Comparison of ENCODE assay signal across 28 cellular contexts in genomic region chr5:119527346-119527745, GRCh38.
DNase-seq lines count a peak whose midpoint lies in the region; ATAC-seq, FAIRE-seq and TF ChIP-seq lines count a peak whose summit lies in the region.
"Had no signal": no experiment of that assay in that cellular context is flagged by ENCODE, and none has a peak within 500 bp of the region (broad histone marks: within the 10 kb centered on the region; RNA-seq: fewer than 3 reads in every experiment).

No MANE protein-coding gene starts in this region.

- no peak for FAIRE-seq in keratinocyte (lab: Jason Lieb, UNC)

- H2AFZ ChIP-seq in keratinocyte (ENCODE audit: control insufficient read depth, low read length): no peak overlapping the region
- H2AFZ ChIP-seq: hepatocyte had no signal

- TF ChIP-seq CTCF in epithelial cell of esophagus (IDR thresholded peaks at IDR 0.05; ENCODE audit: insufficient read depth, low read depth, low read length, missing control alignments) (no peak), keratinocyte (optimal IDR thresholded peaks at IDR 0.05 in 1 of 3, IDR thresholded peaks at IDR 0.05 in 1 of 3, conservative IDR thresholded peaks at IDR 0.05 in 1 of 3; ENCODE audit: extremely low read depth in 1 of 3, insufficient read depth in 2 of 3, low read length in 3 of 3) (no peak)

- no peak overlapping the region for H3K27ac ChIP-seq in keratinocyte (ENCODE audit: control insufficient read depth, insufficient read depth, low read length)
- H3K27ac ChIP-seq: hepatocyte, SJSA1, upper lobe of right lung had no signal

- dilution Hi-C loops in keratinocyte (cut with MboI; ENCODE audit: extremely low pct_ligation_motif_present, low sequenced_read_pairs): no loop called here

- peak overlapping the region; percentile 14 for H3K4me2 ChIP-seq in keratinocyte (ENCODE audit: control insufficient read depth, extremely low read depth, insufficient read depth, low read depth, low read length)
- H3K4me2 ChIP-seq: hepatocyte, smooth muscle cell had no signal

- no peaks in the 10 kb centered on the region for H3K79me2 ChIP-seq in keratinocyte (ENCODE audit: control insufficient read depth, insufficient read depth, low read length)
- H3K79me2 ChIP-seq: hepatocyte had no signal

- no peaks in the 10 kb centered on the region for H3K27me3 ChIP-seq in keratinocyte (ENCODE audit: control insufficient read depth, extremely low read depth, insufficient read depth, low read length)
- H3K27me3 ChIP-seq: hepatocyte, SJSA1, upper lobe of right lung had no signal

- no peak overlapping the region for H3K9ac ChIP-seq in keratinocyte (ENCODE audit: control insufficient read depth, extremely low read depth, insufficient read depth, low read length)

- H3K36me3 ChIP-seq in keratinocyte (ENCODE audit: control insufficient read depth in 2 of 2, extremely low read depth in 1 of 2, insufficient read depth in 2 of 2, low read length in 2 of 2): peaks cover 0 to 3% of the 10 kb centered on the region in 2 experiments

- ATAC-seq in GM19452 (IDR thresholded peaks at IDR 0.05; ENCODE audit: unreplicated experiment): no peak
- ATAC-seq: HCT116; naive thymus-derived CD8-positive, alpha-beta T cell; Panc1; upper lobe of right lung had no signal

- no peak overlapping the region for H3K4me3 ChIP-seq in epithelial cell of esophagus (ENCODE audit: low read length)
- H3K4me3 ChIP-seq in keratinocyte (ENCODE audit: control insufficient read depth in 2 of 3, extremely low read depth in 1 of 3, insufficient read depth in 2 of 3, low read depth in 1 of 3, low read length in 3 of 3): no peak overlapping the region
- H3K4me3 ChIP-seq: hepatocyte, SJSA1, smooth muscle cell, upper lobe of right lung had no signal

- peak; percentile 37 for DNase-seq in EH (ENCODE audit: low read depth)
- peak; percentile 24 for DNase-seq in NCI-H226
- peak; percentile 65 for DNase-seq in epithelial cell of esophagus (ENCODE audit: low read depth)
- peak; percentile 5 for DNase-seq in keratinocyte (ENCODE audit: low read depth, low spot score)
- DNase-seq in activated CD8-positive, alpha-beta memory T cell treated with anti-CD3 and anti-CD28 coated beads for 24 hours: no peak
- no peak for DNase-seq in NCI-H1694 (lab: John Stamatoyannopoulos, UW)
- DNase-seq in A172 (ENCODE audit: low spot score): no peak
- DNase-seq: ACHN; activated CD4-positive, alpha-beta T cell treated with anti-CD3 and anti-CD28 coated beads for 1 hour; activated gamma-delta T cell; activated T-cell treated with anti-CD3 and anti-CD28 coated beads, Interleukin-2, amount 50 U/mL, for 1 hour; Caco-2; cortex of kidney; immature natural killer cell; midbrain; naive thymus-derived CD8-positive, alpha-beta T cell; NCI-H1436; NCI-H526; occipital lobe; stimulated activated CD4-positive, alpha-beta T cell treated with anti-CD3 and anti-CD28 coated beads, Interleukin-2, amount 100 ng/mL, for 24 hours; substantia nigra; upper lobe of right lung had no signal

- H4K20me1 ChIP-seq in keratinocyte (ENCODE audit: control insufficient read depth, extremely low read depth, insufficient read depth, low read length): no peaks in the 10 kb centered on the region

- peaks cover 13% of the 10 kb centered on the region for H3K4me1 ChIP-seq in keratinocyte (ENCODE audit: control insufficient read depth, extremely low read depth, insufficient read depth, low read length)
- H3K4me1 ChIP-seq: SJSA1, upper lobe of right lung had no signal

- no peaks in the 10 kb centered on the region for H3K9me1 ChIP-seq in keratinocyte (ENCODE audit: control insufficient read depth, extremely low read depth, insufficient read depth, low read length)

- no peaks in the 10 kb centered on the region for H3K9me3 ChIP-seq in keratinocyte (ENCODE audit: control insufficient read depth, low read depth, low read length)
- H3K9me3 ChIP-seq: Caco-2, SJSA1, upper lobe of right lung had no signal

Comparison
In these comparisons a context has a peak if more than half of its experiments do, and no peak if none do; other contexts are left out.
1. DNase-seq: peak in EH (single experiment), NCI-H226 (single experiment), epithelial cell of esophagus (single experiment) and keratinocyte (single experiment); none in activated CD8-positive, alpha-beta memory T cell treated with anti-CD3 and anti-CD28 coated beads for 24 hours (single experiment), NCI-H1694 (single experiment) and A172 (single experiment).